In the genomic region with DNA sequence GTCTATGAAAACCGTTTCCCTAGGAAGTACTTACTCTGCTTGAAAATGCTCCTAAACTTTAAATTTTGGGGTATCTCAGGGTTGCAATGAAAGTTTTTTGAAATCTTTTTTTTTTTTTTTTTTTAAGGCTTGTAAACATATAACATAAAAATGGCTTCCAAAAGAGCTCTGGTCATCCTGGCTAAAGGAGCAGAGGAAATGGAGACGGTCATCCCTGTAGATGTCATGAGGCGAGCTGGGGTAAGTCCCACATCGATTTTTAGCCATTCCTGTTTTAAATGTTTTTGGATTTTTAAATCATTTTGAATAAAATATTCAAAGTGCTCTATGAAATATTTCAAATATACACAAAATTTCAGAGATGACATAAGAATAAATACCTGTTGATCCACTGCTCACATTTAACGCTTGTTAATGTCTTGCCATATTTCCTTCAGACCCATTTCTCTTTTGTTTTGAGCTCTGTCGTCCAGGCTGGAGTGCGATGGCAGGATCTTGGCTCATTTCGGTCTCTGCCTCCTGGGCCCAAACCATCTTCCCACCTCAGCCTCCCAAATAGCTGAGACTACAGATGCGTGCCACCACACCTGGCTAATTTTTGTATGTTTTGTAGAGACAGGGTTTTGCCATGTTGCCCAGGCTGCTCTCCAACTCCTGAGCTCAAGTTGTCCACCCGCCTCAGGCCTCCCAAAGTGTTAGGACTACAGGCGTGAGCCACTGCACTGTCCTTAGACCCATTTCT, we compare ENCODE assay signal across 12 cellular contexts. TPM values are rescaled to one million over a fixed set of nuclear protein-coding genes. Genes with fewer than 3 reads are reported as not detected.
DNase-seq lines count a peak whose midpoint lies in the region; TF ChIP-seq lines count a peak whose summit lies in the region.
"Had no signal": no experiment of that assay in that cellular context is flagged by ENCODE, and none has a peak within 500 bp of the region (broad histone marks: within the 10 kb centered on the region; RNA-seq: fewer than 3 reads in every experiment).

No MANE protein-coding gene starts in this region.

- WGBS in spleen, 5 donors, result 78 to 86% (median 82%) methylated on average over 11 of the region's 11 CpGs

- intact Hi-C loops in spleen (cut with DNase I; ENCODE audit: low total_unique reads), result no loop called here

- H3K9me3 Mint-ChIP-seq in T-helper 2 cell treated with Interferon-gamma antibody and Interleukin-4, amounts not matched to agents 5 μg/mL and 100 μg/mL, for 36 hours, result no peaks in the 10 kb centered on the region

- H3K4me3 ChIP-seq in fibroblast of the aortic adventitia (ENCODE audit: low read depth, low read length) (peak overlapping the region; percentile 82), spleen (peak overlapping the region in 5 of 8 donors; percentile 70 to 88 (median 86))

- H3K36me3 ChIP-seq in spleen, result peaks cover 4 to 51% (median 41%) of the 10 kb centered on the region in 6 donors

- no peaks in the 10 kb centered on the region for H3K9me3 ChIP-seq in spleen

- H3K27ac ChIP-seq in VCaP, result peak overlapping the region; percentile 92
- H3K27ac ChIP-seq in spleen, result peak overlapping the region in 7 of 8 donors; percentile 90 to 98 (median 96)

- no peak for DNase-seq in T-helper 2 cell treated with Interferon-gamma antibody and Interleukin-4, amounts not matched to agents 5 μg/mL and 100 μg/mL, for 36 hours (ENCODE audit: low spot score)
- DNase-seq in T-helper 2 cell, result no peak
- no peak for DNase-seq in fibroblast of the aortic adventitia (ENCODE audit: low read depth)
- DNase-seq in spleen, result no peak
- no peak for DNase-seq in NCI-H345 (lab: John Stamatoyannopoulos, UW)
- DNase-seq in NK-92 (lab: John Stamatoyannopoulos, UW; ENCODE audit: unreplicated experiment), result no peak
- no peak for DNase-seq in amniotic stem cell (lab: John Stamatoyannopoulos, UW)
- DNase-seq: AML-193; effector CD8-positive, alpha-beta T cell; NCI-H82; stimulated activated CD4-positive, alpha-beta T cell treated with anti-CD3 and anti-CD28 coated beads, Interleukin-1b, Interleukin-23, amount 100 ng/mL, for 48 hours had no signal

- H3K4me3 Mint-ChIP-seq in T-helper 2 cell treated with Interferon-gamma antibody and Interleukin-4, amounts not matched to agents 5 μg/mL and 100 μg/mL, for 36 hours, result peak overlapping the region; percentile 96

- H3K4me1 ChIP-seq in spleen, result peaks cover 16 to 78% (median 67%) of the 10 kb centered on the region in 6 donors

- no peak for TF ChIP-seq POLR2A in spleen (IDR thresholded peaks at IDR 0.05)

- H3K27me3 ChIP-seq in spleen (replicated peaks in 1 of 7), result no peaks in the 10 kb centered on the region

- peak overlapping the region; percentile 95 for H3K27ac Mint-ChIP-seq in T-helper 2 cell treated with Interferon-gamma antibody and Interleukin-4, amounts not matched to agents 5 μg/mL and 100 μg/mL, for 36 hours

- no peak for TF ChIP-seq CTCF in VCaP (conservative IDR thresholded peaks at IDR 0.05)
- no peak for TF ChIP-seq CTCF in fibroblast of the aortic adventitia (IDR thresholded peaks at IDR 0.05; ENCODE audit: insufficient read depth, low read length)
- TF ChIP-seq CTCF in spleen (IDR thresholded peaks at IDR 0.05 in 8 of 11, conservative IDR thresholded peaks at IDR 0.05 in 3 of 11), result no peak

- peaks cover 43% of the 10 kb centered on the region for H3K36me3 Mint-ChIP-seq in T-helper 2 cell treated with Interferon-gamma antibody and Interleukin-4, amounts not matched to agents 5 μg/mL and 100 μg/mL, for 36 hours (ENCODE audit: low read depth)

- H3K4me1 Mint-ChIP-seq in T-helper 2 cell treated with Interferon-gamma antibody and Interleukin-4, amounts not matched to agents 5 μg/mL and 100 μg/mL, for 36 hours (ENCODE audit: low read depth), result peaks cover 46% of the 10 kb centered on the region

- H3K27me3 Mint-ChIP-seq in T-helper 2 cell treated with Interferon-gamma antibody and Interleukin-4, amounts not matched to agents 5 μg/mL and 100 μg/mL, for 36 hours (ENCODE audit: low read depth), result no peaks in the 10 kb centered on the region

RNA-seq across cellular contexts. Expression of gene PARK7, which starts 1.3 kb away (rescaled TPM):
- total RNA-seq in fibroblast of the aortic adventitia (ENCODE audit: low replicate concordance) (165 and 243 TPM in 2 replicates), spleen (100 to 1,000 TPM in 6 of 7 donors, 10 to 100 TPM in 1; 93.5 to 183 (median 160) TPM)
- 100 to 1,000 TPM; 274 to 370 (median 289) TPM for polyA plus RNA-seq in spleen

RNA-seq across cellular contexts. Expression of gene TNFRSF9, which starts 22.2 kb away (rescaled TPM):
- total RNA-seq in fibroblast of the aortic adventitia (ENCODE audit: low replicate concordance) (under 0.01 and 0.90 TPM in 2 replicates), spleen (10 to 100 TPM in 1 of 7 donors, 1 to 10 TPM in 6; 2.5 to 11.7 (median 3.3) TPM)
- 1 to 10 TPM; 2.2 to 6.3 (median 4.0) TPM for polyA plus RNA-seq in spleen
